ENCODE assay signal across 14 cellular contexts in the genomic region with DNA sequence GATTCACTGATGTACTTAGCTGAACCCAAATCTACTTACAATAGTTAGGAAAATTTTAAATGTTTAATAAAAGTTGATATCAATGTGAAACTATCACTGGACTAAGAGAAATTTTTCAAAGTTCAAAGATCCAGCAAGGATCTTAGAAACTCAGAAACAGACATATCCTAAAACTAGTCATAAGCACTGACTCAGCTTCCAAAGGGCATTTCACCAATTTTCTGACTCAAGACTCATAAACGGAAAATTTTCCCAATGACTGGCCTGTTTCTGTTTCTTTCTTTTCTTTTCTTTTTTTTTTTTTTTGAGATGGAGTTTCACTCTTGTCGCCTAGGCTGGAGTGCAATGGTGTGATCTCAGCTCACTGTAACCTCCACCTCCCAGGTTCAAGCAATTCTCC.
DNase-seq lines count a peak whose midpoint lies in the region; ATAC-seq and TF ChIP-seq lines count a peak whose summit lies in the region.
"Had no signal": no experiment of that assay in that cellular context is flagged by ENCODE, and none has a peak within 500 bp of the region (broad histone marks: within the 10 kb centered on the region; RNA-seq: fewer than 3 reads in every experiment).

No MANE protein-coding gene starts in this region.

- H3K4me3 ChIP-seq in AG10803 (ENCODE audit: low read length) (no peak overlapping the region), coronary artery (peak overlapping the region; percentile 17), osteoblast (ENCODE audit: insufficient read depth, low read length) (no peak overlapping the region), gastroesophageal sphincter (no peak overlapping the region)
- H3K4me3 ChIP-seq: Peyer's patch had no signal

- peak; percentile 87 for DNase-seq in AG10803 (ENCODE audit: low read depth)
- peak; percentile 91 for DNase-seq in M059J (ENCODE audit: low read depth)
- DNase-seq in coronary artery (ENCODE audit: low spot score), result no peak
- DNase-seq in osteoblast (ENCODE audit: insufficient read length, low spot score, missing footprints), result no peak
- no peak for DNase-seq in NCI-H1694 (lab: John Stamatoyannopoulos, UW)
- DNase-seq: Calu3; effector memory CD8-positive, alpha-beta T cell; naive thymus-derived CD8-positive, alpha-beta T cell; NCI-H2081 treated with DMSO at 0.1 percent for 48 hours; Peyer's patch; stimulated activated CD4-positive, alpha-beta T cell treated with anti-CD3 and anti-CD28 coated beads, Interleukin-15, amount 100 ng/mL, for 24 hours had no signal

- no peaks in the 10 kb centered on the region for H3K36me3 ChIP-seq in osteoblast (ENCODE audit: insufficient read depth, low read length)
- peaks cover 0 to 33% of the 10 kb centered on the region in 2 donors for H3K36me3 ChIP-seq in gastroesophageal sphincter

- H3K27me3 ChIP-seq in osteoblast (ENCODE audit: insufficient read depth, low read length), result no peaks in the 10 kb centered on the region
- H3K27me3 ChIP-seq in gastroesophageal sphincter, result no peaks in the 10 kb centered on the region
- H3K27me3 ChIP-seq: Peyer's patch had no signal

- H2AFZ ChIP-seq in osteoblast (ENCODE audit: low read length), result no peak overlapping the region

- H3K79me2 ChIP-seq in osteoblast (ENCODE audit: insufficient read depth, low read length), result no peaks in the 10 kb centered on the region

- 22 to 86% methylated on average over 1 to 2 of the region's 2 CpGs for WGBS in gastroesophageal sphincter (ENCODE audit: low coverage in 1 of 2), 2 donors

- no peak for TF ChIP-seq POLR2A in gastroesophageal sphincter (IDR thresholded peaks at IDR 0.05)

- H3K4me1 ChIP-seq in osteoblast (ENCODE audit: insufficient read depth, low read length) (peaks cover 54% of the 10 kb centered on the region), gastroesophageal sphincter (peaks cover 0 to 26% (median 0%) of the 10 kb centered on the region in 3 donors)
- H3K4me1 ChIP-seq: Peyer's patch had no signal

- no peak for TF ChIP-seq EP300 in gastroesophageal sphincter (IDR thresholded peaks at IDR 0.05)

- no peaks in the 10 kb centered on the region for H4K20me1 ChIP-seq in osteoblast (ENCODE audit: insufficient read depth, low read length)

- H3K27ac ChIP-seq in coronary artery, result peak overlapping the region; percentile 83 to 84
- H3K27ac ChIP-seq in osteoblast (ENCODE audit: low read depth, low read length), result peak overlapping the region; percentile 99
- H3K27ac ChIP-seq in gastroesophageal sphincter, result peak overlapping the region in 2 of 4 donors; percentile 26 to 67

- H3K9me3 ChIP-seq in osteoblast (ENCODE audit: low read depth, low read length), result no peaks in the 10 kb centered on the region
- no peaks in the 10 kb centered on the region for H3K9me3 ChIP-seq in gastroesophageal sphincter
- H3K9me3 ChIP-seq: Peyer's patch had no signal

- ATAC-seq in gastroesophageal sphincter (no peak), GM19328 (IDR thresholded peaks at IDR 0.05; ENCODE audit: unreplicated experiment) (no peak), GM18519 (IDR thresholded peaks at IDR 0.05; ENCODE audit: low FRiP score, unreplicated experiment) (no peak)
- ATAC-seq: effector memory CD8-positive, alpha-beta T cell; naive thymus-derived CD8-positive, alpha-beta T cell had no signal

- TF ChIP-seq CTCF in AG10803 (conservative IDR thresholded peaks at IDR 0.05; ENCODE audit: low read length) (no peak), coronary artery (IDR thresholded peaks at IDR 0.05) (no peak), osteoblast (IDR thresholded peaks at IDR 0.05; ENCODE audit: extremely low read depth, low read depth, low read length) (no peak), gastroesophageal sphincter (IDR thresholded peaks at IDR 0.05) (no peak)

- peak overlapping the region; percentile 76 for H3K4me2 ChIP-seq in osteoblast (ENCODE audit: insufficient read depth, low read length)

Comparison
In these comparisons a context has a peak if more than half of its experiments do, and no peak if none do; other contexts are left out.
1. DNase-seq: peak in AG10803 (single experiment) and M059J (single experiment); none in coronary artery (single experiment), osteoblast (single experiment) and NCI-H1694 (single experiment).